Comparison of ENCODE assay signal across 9 cellular contexts in the genomic region with DNA sequence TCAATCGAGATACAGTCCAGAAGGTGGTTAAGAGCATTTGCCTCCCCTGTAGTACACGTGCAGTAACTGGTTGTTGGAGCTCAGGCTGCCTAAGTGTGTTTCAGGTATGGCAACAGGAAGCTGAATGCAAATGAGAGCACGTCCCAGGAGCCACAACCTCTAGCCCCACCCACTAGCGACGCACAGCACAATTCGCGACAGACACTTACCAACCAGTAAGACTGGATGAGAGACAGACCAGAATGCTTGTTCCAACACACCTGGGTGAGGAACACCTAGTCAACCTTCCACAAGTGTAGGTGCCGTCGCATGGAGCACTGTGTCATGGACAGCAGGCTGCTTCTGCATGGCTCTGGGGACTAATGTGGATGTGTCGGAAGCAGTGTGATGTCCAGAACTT. TPM values are rescaled to one million over a fixed set of nuclear protein-coding genes. Genes with fewer than 3 reads are reported as not detected.
DNase-seq lines count a peak whose midpoint lies in the region; ATAC-seq, FAIRE-seq and TF ChIP-seq lines count a peak whose summit lies in the region.
"Had no signal": no experiment of that assay in that cellular context is flagged by ENCODE, and none has a peak within 500 bp of the region (broad histone marks: within the 10 kb centered on the region; RNA-seq: fewer than 3 reads in every experiment).

No MANE protein-coding gene starts in this region.

- ATAC-seq in A549: no peak
- no peak for ATAC-seq in HG02763 (IDR thresholded peaks at IDR 0.05; ENCODE audit: unreplicated experiment)
- no peak for ATAC-seq in HG03196 (IDR thresholded peaks at IDR 0.05; ENCODE audit: unreplicated experiment)
- ATAC-seq in GM21528 (IDR thresholded peaks at IDR 0.05; ENCODE audit: low FRiP score, unreplicated experiment): no peak

- H3K4me2 ChIP-seq in A549: no peak overlapping the region

- TF ChIP-seq CTCF in A549 (IDR thresholded peaks at IDR 0.05): no peak

- WGBS in A549 (ENCODE audit: missing lambda C conversion rate): 94% methylated on average over 9 of the region's 10 CpGs

- POLR2A ChIA-PET in A549 (lab: Yijun Ruan, JAX): no interaction called here

- TF ChIP-seq POLR2A in A549 (IDR thresholded peaks at IDR 0.05; ENCODE audit: low read length): no peak

- TF ChIP-seq EP300 in A549 (IDR thresholded peaks at IDR 0.05): no peak
- TF ChIP-seq EP300 in Ishikawa (IDR thresholded peaks at IDR 0.05; ENCODE audit: borderline replicate concordance): no peak

- no peak for FAIRE-seq in A549 (lab: Jason Lieb, UNC)

- TF ChIP-seq RAD21 in A549 (conservative IDR thresholded peaks at IDR 0.05 in 1 of 2, IDR thresholded peaks at IDR 0.05 in 1 of 2) (no peak), Ishikawa (IDR thresholded peaks at IDR 0.05; ENCODE audit: low read depth) (no peak)

- H3K27ac ChIP-seq in A549: peak overlapping the region; percentile 19 to 94; a peak in 2 of 6 replicates

- no peak for DNase-seq in A549 (ENCODE audit: low read depth in 1 of 2, low spot score in 1 of 2)
- DNase-seq in activated CD8-positive, alpha-beta memory T cell treated with anti-CD3 and anti-CD28 coated beads, Interleukin-2, amount 50 U/mL, for 24 hours (ENCODE audit: extremely low read depth): peak; percentile 25
- peak; percentile 38 for DNase-seq in kidney tubule cell (ENCODE audit: low spot score)
- DNase-seq in NCI-H1092 treated with DMSO at 0.1 percent for 48 hours (lab: John Stamatoyannopoulos, UW): no peak
- DNase-seq: NCI-H82 had no signal

- H3K4me1 ChIP-seq in A549: peaks cover 41% of the 10 kb centered on the region

- no peaks in the 10 kb centered on the region for H3K9me3 ChIP-seq in A549

- H3K4me3 ChIP-seq in A549: no peak overlapping the region

- CTCF ChIA-PET in A549 (lab: Yijun Ruan, JAX): interaction anchor here (0.7 to 13.7 kb wide), 3 partner anchors 17 to 103 kb away, joined by 3 to 244 read pairs (median 6); no protein-coding TSS in a partner anchor

TF ChIP-seq in A549, 52 proteins besides CTCF, POLR2A, EP300 and RAD21:
- TF ChIP-seq HOXA7 (CRISPR knock-in tag; IDR thresholded peaks at IDR 0.05) (no peak), CBX2 (IDR thresholded peaks at IDR 0.05; ENCODE audit: borderline replicate concordance, low read depth) (no peak), RCOR1 (IDR thresholded peaks at IDR 0.05; ENCODE audit: low read depth, low read length) (no peak), CHD2 (IDR thresholded peaks at IDR 0.05; ENCODE audit: low read length, partially characterized antibody) (no peak), FOSB (CRISPR knock-in tag; IDR thresholded peaks at IDR 0.05) (no peak), HES2 (IDR thresholded peaks at IDR 0.05) (no peak), JUNB (IDR thresholded peaks at IDR 0.05) (no peak), ZC3H11A (IDR thresholded peaks at IDR 0.05) (no peak), HDAC2 (IDR thresholded peaks at IDR 0.05) (no peak), FOSL2 (IDR thresholded peaks at IDR 0.05) (no peak), FOSL2 (CRISPR knock-in tag; IDR thresholded peaks at IDR 0.05) (no peak), RARB (CRISPR knock-in tag; IDR thresholded peaks at IDR 0.05) (no peak)
- TF ChIP-seq, protein P1, sequence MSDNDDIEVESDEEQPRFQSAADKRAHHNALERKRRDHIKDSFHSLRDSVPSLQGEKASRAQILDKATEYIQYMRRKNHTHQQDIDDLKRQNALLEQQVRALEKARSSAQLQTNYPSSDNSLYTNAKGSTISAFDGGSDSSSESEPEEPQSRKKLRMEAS (IDR thresholded peaks at IDR 0.05): no peak
- TF ChIP-seq, protein P2, sequence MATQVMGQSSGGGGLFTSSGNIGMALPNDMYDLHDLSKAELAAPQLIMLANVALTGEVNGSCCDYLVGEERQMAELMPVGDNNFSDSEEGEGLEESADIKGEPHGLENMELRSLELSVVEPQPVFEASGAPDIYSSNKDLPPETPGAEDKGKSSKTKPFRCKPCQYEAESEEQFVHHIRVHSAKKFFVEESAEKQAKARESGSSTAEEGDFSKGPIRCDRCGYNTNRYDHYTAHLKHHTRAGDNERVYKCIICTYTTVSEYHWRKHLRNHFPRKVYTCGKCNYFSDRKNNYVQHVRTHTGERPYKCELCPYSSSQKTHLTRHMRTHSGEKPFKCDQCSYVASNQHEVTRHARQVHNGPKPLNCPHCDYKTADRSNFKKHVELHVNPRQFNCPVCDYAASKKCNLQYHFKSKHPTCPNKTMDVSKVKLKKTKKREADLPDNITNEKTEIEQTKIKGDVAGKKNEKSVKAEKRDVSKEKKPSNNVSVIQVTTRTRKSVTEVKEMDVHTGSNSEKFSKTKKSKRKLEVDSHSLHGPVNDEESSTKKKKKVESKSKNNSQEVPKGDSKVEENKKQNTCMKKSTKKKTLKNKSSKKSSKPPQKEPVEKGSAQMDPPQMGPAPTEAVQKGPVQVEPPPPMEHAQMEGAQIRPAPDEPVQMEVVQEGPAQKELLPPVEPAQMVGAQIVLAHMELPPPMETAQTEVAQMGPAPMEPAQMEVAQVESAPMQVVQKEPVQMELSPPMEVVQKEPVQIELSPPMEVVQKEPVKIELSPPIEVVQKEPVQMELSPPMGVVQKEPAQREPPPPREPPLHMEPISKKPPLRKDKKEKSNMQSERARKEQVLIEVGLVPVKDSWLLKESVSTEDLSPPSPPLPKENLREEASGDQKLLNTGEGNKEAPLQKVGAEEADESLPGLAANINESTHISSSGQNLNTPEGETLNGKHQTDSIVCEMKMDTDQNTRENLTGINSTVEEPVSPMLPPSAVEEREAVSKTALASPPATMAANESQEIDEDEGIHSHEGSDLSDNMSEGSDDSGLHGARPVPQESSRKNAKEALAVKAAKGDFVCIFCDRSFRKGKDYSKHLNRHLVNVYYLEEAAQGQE (IDR thresholded peaks at IDR 0.05): no peak

TF ChIP-seq in Ishikawa, 13 proteins besides CTCF, POLR2A, EP300 and RAD21:
- no peak for TF ChIP-seq TAF1 (IDR thresholded peaks at IDR 0.05; ENCODE audit: low read depth)
- TF ChIP-seq, protein P1 (IDR thresholded peaks at IDR 0.05): peak; percentile 31; the same call in 1 of the 2 replicates
- no peak for TF ChIP-seq EGR1 (IDR thresholded peaks at IDR 0.05)
TF ChIP-seq in Ishikawa: peak in this region for 1.

RNA-seq across cellular contexts. Expression of gene SERPINB1, which starts 7.2 kb away (rescaled TPM):
- polyA plus RNA-seq in A549 (2011; rRNA removed) (98.6 and 135 TPM in 2 replicates), A549 (2017; fragmentation: RNase III; extraction: RNeasy Plus Mini Kit Qiagen cat#74134 plus additional on column Dnase treatment) (52.6 to 63.2 TPM (median 52.7 TPM) in 3 replicates)
- 19.2 and 22.3 TPM in 2 replicates for polyA plus RNA-seq in A549 (2012; cell fraction: cytosol; rRNA removed)
- 9.1 and 11.2 TPM in 2 replicates for polyA plus RNA-seq in A549 (2012; cell fraction: nucleus; rRNA removed)
- 39.0 and 42.9 TPM in 2 replicates for polyA minus RNA-seq in A549 (2011; rRNA and poly(A)+ RNA removed)

RNA-seq across cellular contexts. Expression of gene SERPINB9, which starts 54.3 kb away (rescaled TPM):
- 24.7 and 25.7 TPM in 2 replicates for polyA plus RNA-seq in A549 (2011; rRNA removed)
- polyA plus RNA-seq in A549 (2012; cell fraction: cytosol; rRNA removed): 8.2 and 9.9 TPM in 2 replicates
- polyA plus RNA-seq in A549 (2012; cell fraction: nucleus; rRNA removed): 4.4 and 6.7 TPM in 2 replicates
- 8.7 TPM in 3 replicates for polyA plus RNA-seq in A549 (2017; fragmentation: RNase III; extraction: RNeasy Plus Mini Kit Qiagen cat#74134 plus additional on column Dnase treatment)
- 26.4 and 31.6 TPM in 2 replicates for polyA minus RNA-seq in A549 (2011; rRNA and poly(A)+ RNA removed)

Comparison
In these comparisons a context has a peak if more than half of its experiments do, and no peak if none do; other contexts are left out.
1. DNase-seq: peak in activated CD8-positive, alpha-beta memory T cell treated with anti-CD3 and anti-CD28 coated beads, Interleukin-2, amount 50 U/mL, for 24 hours (single experiment) and kidney tubule cell (single experiment); none in A549 (0 of 2) and NCI-H1092 treated with DMSO at 0.1 percent for 48 hours (single experiment).